In the genomic region with DNA sequence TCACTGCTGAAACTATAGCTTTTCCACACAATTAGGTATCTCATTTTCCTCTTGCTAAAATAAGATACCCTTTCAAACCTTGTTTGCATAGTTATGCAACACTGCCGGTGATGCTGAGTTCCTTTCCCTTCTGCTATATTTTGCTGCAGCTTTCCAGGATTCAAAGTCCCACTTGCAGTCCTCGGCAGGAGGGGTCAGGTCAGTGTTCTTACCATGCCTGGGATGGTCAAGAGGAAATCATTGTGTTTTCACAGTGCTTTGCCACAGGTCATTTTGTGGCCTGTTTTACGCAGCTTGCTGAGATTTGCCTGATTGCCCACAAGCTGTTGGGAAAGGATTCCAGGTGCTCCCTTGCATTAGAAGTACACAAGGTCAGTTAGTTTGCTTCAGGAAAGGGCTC, we compare ENCODE assay signal across 1 cellular context.
TF ChIP-seq lines count a peak whose summit lies in the region.

No MANE protein-coding gene starts in this region.

TF ChIP-seq in HepG2, 621 proteins besides CTCF, POLR2A, EP300 and RAD21 (continued from another document):
- TF ChIP-seq ZNF646 (CRISPR knock-in tag; IDR thresholded peaks at IDR 0.05) (peak; percentile 35; the same call in 1 of the 2 replicates), TFE3 (CRISPR knock-in tag; IDR thresholded peaks at IDR 0.05) (0 out of 2 replicates have a peak, but pooled peaks have one; percentile 19), ZNF558 (CRISPR knock-in tag; IDR thresholded peaks at IDR 0.05; ENCODE audit: borderline replicate concordance) (no peak), ZNF274 (CRISPR knock-in tag; IDR thresholded peaks at IDR 0.05) (no peak), ZNF777 (CRISPR knock-in tag; IDR thresholded peaks at IDR 0.05) (no peak), CCDC6 (CRISPR knock-in tag; IDR thresholded peaks at IDR 0.05) (no peak), CHD4 (IDR thresholded peaks at IDR 0.05; ENCODE audit: borderline replicate concordance, low read length) (no peak), ZMAT3 (CRISPR knock-in tag; conservative IDR thresholded peaks at IDR 0.05) (no peak), SIN3A (IDR thresholded peaks at IDR 0.05; ENCODE audit: borderline replicate concordance, low read depth, low read length) (no peak), BCL6 (CRISPR knock-in tag; IDR thresholded peaks at IDR 0.05) (peak; percentile 98), ZNF570 (CRISPR knock-in tag; IDR thresholded peaks at IDR 0.05; ENCODE audit: borderline replicate concordance) (no peak), ESRRA (CRISPR knock-in tag; IDR thresholded peaks at IDR 0.05; ENCODE audit: low read depth) (no peak), ZNF263 (CRISPR knock-in tag; IDR thresholded peaks at IDR 0.05) (0 out of 2 replicates have a peak, but pooled peaks have one; percentile 13), ZNF776 (CRISPR knock-in tag; IDR thresholded peaks at IDR 0.05) (no peak), JUNB (CRISPR knock-in tag; IDR thresholded peaks at IDR 0.05; ENCODE audit: borderline replicate concordance) (no peak), ZBTB38 (CRISPR knock-in tag; IDR thresholded peaks at IDR 0.05) (no peak), ZNF564 (CRISPR knock-in tag; IDR thresholded peaks at IDR 0.05) (no peak), NKX3-1 (CRISPR knock-in tag; IDR thresholded peaks at IDR 0.05) (no peak), HIVEP1 (CRISPR knock-in tag; IDR thresholded peaks at IDR 0.05) (no peak), SSRP1 (CRISPR knock-in tag; IDR thresholded peaks at IDR 0.05) (no peak), CBX1 (IDR thresholded peaks at IDR 0.05; ENCODE audit: low read depth) (no peak), BCLAF1 (IDR thresholded peaks at IDR 0.05) (no peak)
- TF ChIP-seq, protein P1, sequence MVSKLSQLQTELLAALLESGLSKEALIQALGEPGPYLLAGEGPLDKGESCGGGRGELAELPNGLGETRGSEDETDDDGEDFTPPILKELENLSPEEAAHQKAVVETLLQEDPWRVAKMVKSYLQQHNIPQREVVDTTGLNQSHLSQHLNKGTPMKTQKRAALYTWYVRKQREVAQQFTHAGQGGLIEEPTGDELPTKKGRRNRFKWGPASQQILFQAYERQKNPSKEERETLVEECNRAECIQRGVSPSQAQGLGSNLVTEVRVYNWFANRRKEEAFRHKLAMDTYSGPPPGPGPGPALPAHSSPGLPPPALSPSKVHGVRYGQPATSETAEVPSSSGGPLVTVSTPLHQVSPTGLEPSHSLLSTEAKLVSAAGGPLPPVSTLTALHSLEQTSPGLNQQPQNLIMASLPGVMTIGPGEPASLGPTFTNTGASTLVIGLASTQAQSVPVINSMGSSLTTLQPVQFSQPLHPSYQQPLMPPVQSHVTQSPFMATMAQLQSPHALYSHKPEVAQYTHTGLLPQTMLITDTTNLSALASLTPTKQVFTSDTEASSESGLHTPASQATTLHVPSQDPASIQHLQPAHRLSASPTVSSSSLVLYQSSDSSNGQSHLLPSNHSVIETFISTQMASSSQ (IDR thresholded peaks at IDR 0.05; ENCODE audit: low read depth), result no peak
- TF ChIP-seq, protein P1 (CRISPR knock-in tag; IDR thresholded peaks at IDR 0.05; ENCODE audit: borderline replicate concordance), result no peak
- TF ChIP-seq, protein P2, sequence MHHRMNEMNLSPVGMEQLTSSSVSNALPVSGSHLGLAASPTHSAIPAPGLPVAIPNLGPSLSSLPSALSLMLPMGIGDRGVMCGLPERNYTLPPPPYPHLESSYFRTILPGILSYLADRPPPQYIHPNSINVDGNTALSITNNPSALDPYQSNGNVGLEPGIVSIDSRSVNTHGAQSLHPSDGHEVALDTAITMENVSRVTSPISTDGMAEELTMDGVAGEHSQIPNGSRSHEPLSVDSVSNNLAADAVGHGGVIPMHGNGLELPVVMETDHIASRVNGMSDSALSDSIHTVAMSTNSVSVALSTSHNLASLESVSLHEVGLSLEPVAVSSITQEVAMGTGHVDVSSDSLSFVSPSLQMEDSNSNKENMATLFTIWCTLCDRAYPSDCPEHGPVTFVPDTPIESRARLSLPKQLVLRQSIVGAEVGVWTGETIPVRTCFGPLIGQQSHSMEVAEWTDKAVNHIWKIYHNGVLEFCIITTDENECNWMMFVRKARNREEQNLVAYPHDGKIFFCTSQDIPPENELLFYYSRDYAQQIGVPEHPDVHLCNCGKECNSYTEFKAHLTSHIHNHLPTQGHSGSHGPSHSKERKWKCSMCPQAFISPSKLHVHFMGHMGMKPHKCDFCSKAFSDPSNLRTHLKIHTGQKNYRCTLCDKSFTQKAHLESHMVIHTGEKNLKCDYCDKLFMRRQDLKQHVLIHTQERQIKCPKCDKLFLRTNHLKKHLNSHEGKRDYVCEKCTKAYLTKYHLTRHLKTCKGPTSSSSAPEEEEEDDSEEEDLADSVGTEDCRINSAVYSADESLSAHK (CRISPR knock-in tag; IDR thresholded peaks at IDR 0.05; ENCODE audit: borderline replicate concordance), result no peak
